Comparison of ENCODE assay signal across 8 cellular contexts in genomic region chr1:229024528-229025119, GRCh38.
A peak's percentile ranks its signal among the peaks of the same experiment; 100 is the strongest.
DNase-seq lines count a peak whose midpoint lies in the region; ATAC-seq and TF ChIP-seq lines count a peak whose summit lies in the region.

No MANE protein-coding gene starts in this region.

- ATAC-seq in T-helper 17 cell (no peak), heart left ventricle (peak in 3 of 4 donors; percentile 52 to 85 (median 70)), GM23338 (no peak), HG02885 (IDR thresholded peaks at IDR 0.05; ENCODE audit: poor library complexity, unreplicated experiment) (no peak)

- WGBS in heart left ventricle, 4 donors = 89 to 90% (median 89%) methylated on average over 13 of the region's 13 CpGs

- no peak overlapping the region for H3K4me2 ChIP-seq in GM23338

- H3K4me1 ChIP-seq in heart left ventricle (peaks cover 0 to 61% (median 0%) of the 10 kb centered on the region in 12 donors), GM23338 (ENCODE audit: insufficient read depth) (peaks cover 38% of the 10 kb centered on the region)

- H3K27me3 ChIP-seq in heart left ventricle (no peaks in the 10 kb centered on the region), GM23338 (ENCODE audit: insufficient read depth) (peaks cover 9% of the 10 kb centered on the region; the same call in 1 of the 2 replicates)

- H3K9me3 Mint-ChIP-seq in GM23338 = no peaks in the 10 kb centered on the region; the same call in 2 of the 3 replicates

- no peak overlapping the region for H3K4me3 ChIP-seq in heart left ventricle
- H3K4me3 ChIP-seq in GM23338 = no peak overlapping the region

- peaks cover 20% of the 10 kb centered on the region for H3K4me1 Mint-ChIP-seq in T-helper 17 cell
- peaks cover 36% of the 10 kb centered on the region for H3K4me1 Mint-ChIP-seq in GM23338

- H3K27ac ChIP-seq in heart left ventricle = peak overlapping the region in 1 of 12 donors; percentile 30
- H3K27ac ChIP-seq in GM23338 (ENCODE audit: low read depth) = no peak overlapping the region

- TF ChIP-seq POLR2A in heart left ventricle (IDR thresholded peaks at IDR 0.05) = no peak

- 0 out of 2 replicates have a peak, but pooled peaks cover 7% of the 10 kb centered on the region for H3F3A ChIP-seq in GM23338 (replicated peaks; ENCODE audit: low read depth)

- no peak overlapping the region for H2AFZ ChIP-seq in GM23338

- H4K20me1 ChIP-seq in GM23338 (replicated peaks; ENCODE audit: insufficient read depth) = no peaks in the 10 kb centered on the region

- H3K4me3 Mint-ChIP-seq in T-helper 17 cell (no peak overlapping the region), GM23338 (no peak overlapping the region)

- no peaks in the 10 kb centered on the region for H3K36me3 ChIP-seq in heart left ventricle
- H3K36me3 ChIP-seq in GM23338 (ENCODE audit: insufficient read depth) = no peaks in the 10 kb centered on the region

- H3K9me2 ChIP-seq in GM23338 (ENCODE audit: insufficient read depth) = no peaks in the 10 kb centered on the region

- no peak for TF ChIP-seq CTCF in heart left ventricle (IDR thresholded peaks at IDR 0.05)
- TF ChIP-seq CTCF in GM23338 (conservative IDR thresholded peaks at IDR 0.05; ENCODE audit: low read depth in 2 of 2) = no peak

- no peaks in the 10 kb centered on the region for H3K79me2 ChIP-seq in GM23338 (replicated peaks; ENCODE audit: insufficient read depth)

- no peaks in the 10 kb centered on the region for H3K9me3 ChIP-seq in T-helper 17 cell (ENCODE audit: control insufficient read depth, low read length, poor library complexity, severe bottlenecking)
- no peaks in the 10 kb centered on the region for H3K9me3 ChIP-seq in heart left ventricle

- no peaks in the 10 kb centered on the region for H3K36me3 Mint-ChIP-seq in T-helper 17 cell (ENCODE audit: low read depth)
- H3K36me3 Mint-ChIP-seq in GM23338 (ENCODE audit: low read depth) = no peaks in the 10 kb centered on the region

- no peaks in the 10 kb centered on the region for H3K27me3 Mint-ChIP-seq in T-helper 17 cell
- peaks cover 31% of the 10 kb centered on the region for H3K27me3 Mint-ChIP-seq in GM23338 (ENCODE audit: insufficient read depth, low read depth, poor library complexity)

- DNase-seq in NCI-H1694 treated with DMSO at 0.1 percent for 48 hours (lab: John Stamatoyannopoulos, UW) (peak; percentile 11), NCI-H1694 (lab: John Stamatoyannopoulos, UW) (no peak), T-helper 17 cell (no peak), heart left ventricle (peak in 2 of 5 donors; percentile 56 to 77), GM23338 (ENCODE audit: low spot score) (no peak), NCI-H2081 (lab: John Stamatoyannopoulos, UW) (no peak)
- peak; percentile 12 for DNase-seq in stimulated activated CD4-positive, alpha-beta T cell treated with anti-CD3 and anti-CD28 coated beads, Interleukin-4, amount 100 ng/mL, for 24 hours

- peak overlapping the region; percentile 54 for H3K27ac Mint-ChIP-seq in T-helper 17 cell
- H3K27ac Mint-ChIP-seq in GM23338 = no peak overlapping the region

- intact Hi-C loops in heart left ventricle (cut with DNase I) = no loop called here

TF ChIP-seq in GM23338, 12 proteins besides CTCF, POLR2A, EP300 and RAD21:
- TF ChIP-seq ETS1 (IDR thresholded peaks at IDR 0.05) = no peak
- no peak for TF ChIP-seq REST (IDR thresholded peaks at IDR 0.05; ENCODE audit: unreplicated experiment)
- TF ChIP-seq NANOG (IDR thresholded peaks at IDR 0.05; ENCODE audit: borderline replicate concordance) = no peak
- TF ChIP-seq STAT1 (IDR thresholded peaks at IDR 0.05; ENCODE audit: unreplicated experiment) = no peak
- TF ChIP-seq ZNF114 (CRISPR knock-in tag; IDR thresholded peaks at IDR 0.05) = no peak
- no peak for TF ChIP-seq JUNB (IDR thresholded peaks at IDR 0.05; ENCODE audit: unreplicated experiment)
- no peak for TF ChIP-seq CREB1 (CRISPR knock-in tag; IDR thresholded peaks at IDR 0.05; ENCODE audit: low read depth)
- TF ChIP-seq EZH2phosphoT487 (IDR thresholded peaks at IDR 0.05; ENCODE audit: unreplicated experiment) = no peak

Comparison
In these comparisons a context has a peak if more than half of its experiments do, and no peak if none do; other contexts are left out.
1. DNase-seq: peak in NCI-H1694 treated with DMSO at 0.1 percent for 48 hours (single experiment) and stimulated activated CD4-positive, alpha-beta T cell treated with anti-CD3 and anti-CD28 coated beads, Interleukin-4, amount 100 ng/mL, for 24 hours (single experiment); none in NCI-H1694 (single experiment), T-helper 17 cell (0 of 3), GM23338 (single experiment) and NCI-H2081 (0 of 2).
2. ATAC-seq: peak in heart left ventricle (3 of 4); none in T-helper 17 cell (single experiment), GM23338 (single experiment) and HG02885 (single experiment).